ENCODE assay signal across 9 cellular contexts in genomic region chr7:75737856-75738603, GRCh38. TPM values are rescaled to one million over a fixed set of nuclear protein-coding genes. Genes with fewer than 3 reads are reported as not detected.
A peak's percentile ranks its signal among the peaks of the same experiment; 100 is the strongest.
DNase-seq lines count a peak whose midpoint lies in the region; ATAC-seq and TF ChIP-seq lines count a peak whose summit lies in the region.
"Had no signal": no experiment of that assay in that cellular context is flagged by ENCODE, and none has a peak within 500 bp of the region (broad histone marks: within the 10 kb centered on the region; RNA-seq: fewer than 3 reads in every experiment).

No MANE protein-coding gene starts in this region.

- peaks cover 8% of the 10 kb centered on the region for H3K4me1 ChIP-seq in ES-I3 (ENCODE audit: insufficient read depth, low read length)

- peak overlapping the region; percentile 54 for H3K27ac ChIP-seq in cingulate gyrus (ENCODE audit: low read depth, low read length)

- no peaks in the 10 kb centered on the region for H3K36me3 ChIP-seq in ES-I3 (ENCODE audit: insufficient read depth, low read length)

- H3K4me3 ChIP-seq in NB4 (ENCODE audit: low read depth, low read length): peak overlapping the region; percentile 74

- DNase-seq in NB4 (ENCODE audit: low read depth): no peak
- DNase-seq in myocyte (ENCODE audit: low read depth): peak; percentile 69
- DNase-seq in NCI-H1694 treated with DMSO at 0.1 percent for 48 hours (lab: John Stamatoyannopoulos, UW): no peak

- TF ChIP-seq POLR2A in NB4 (IDR thresholded peaks at IDR 0.05; ENCODE audit: extremely low read depth, insufficient read length): no peak

- H3K9me3 ChIP-seq in ES-I3 (ENCODE audit: control insufficient read depth, insufficient read depth, low read length): no peaks in the 10 kb centered on the region

- ATAC-seq in GM19395 (IDR thresholded peaks at IDR 0.05; ENCODE audit: unreplicated experiment) (no peak), GM19452 (IDR thresholded peaks at IDR 0.05; ENCODE audit: unreplicated experiment) (no peak), GM19035 (IDR thresholded peaks at IDR 0.05; ENCODE audit: unreplicated experiment) (no peak)

- TF ChIP-seq CTCF in NB4 (IDR thresholded peaks at IDR 0.05; ENCODE audit: low read depth, low read length): no peak

- peak overlapping the region; percentile 86; the same call in 1 of the 2 replicates for H3K9ac ChIP-seq in ES-I3 (ENCODE audit: low read depth, low read length)

RNA-seq across cellular contexts. Expression of gene HIP1, which starts 0.7 kb away (rescaled TPM):
- 26.7 and 59.5 TPM in 2 replicates for total RNA-seq in myocyte
- polyA plus RNA-seq in myocyte (2012): 12.0 TPM

RNA-seq across cellular contexts. Expression of gene CCL26, which starts 34.0 kb away (rescaled TPM):
- total RNA-seq in myocyte: not detected in 2 replicates
- polyA plus RNA-seq in myocyte (2012): 0.98 TPM
- total RNA-seq: activated CD8-positive, alpha-beta memory T cell treated with anti-CD3 and anti-CD28 coated beads for 36 hours had no signal
